11 cellular contexts compared by ENCODE assay signal in the genomic region with DNA sequence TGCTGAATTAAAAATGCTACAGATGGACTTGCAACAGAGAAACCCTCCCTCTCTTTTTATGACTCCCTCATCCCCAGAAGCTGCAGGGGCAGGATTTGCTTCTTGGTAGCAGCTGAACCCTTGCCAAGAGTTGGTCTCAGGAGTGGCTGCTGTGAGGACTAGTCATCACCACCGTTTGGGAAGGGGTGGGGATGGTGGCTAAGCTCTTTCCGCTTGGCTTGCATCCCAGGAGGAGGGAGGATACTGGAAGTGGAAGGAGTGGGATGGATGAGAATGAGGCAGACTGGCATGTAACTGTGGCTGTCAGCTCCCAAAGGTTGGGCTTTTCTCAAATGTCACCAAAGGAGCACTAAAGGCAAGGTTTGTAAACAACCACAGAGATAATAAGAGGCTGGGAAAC. TPM values are rescaled to one million over a fixed set of nuclear protein-coding genes. Genes with fewer than 3 reads are reported as not detected.
DNase-seq lines count a peak whose midpoint lies in the region; TF ChIP-seq lines count a peak whose summit lies in the region.
"Had no signal": no experiment of that assay in that cellular context is flagged by ENCODE, and none has a peak within 500 bp of the region (broad histone marks: within the 10 kb centered on the region; RNA-seq: fewer than 3 reads in every experiment).

No MANE protein-coding gene starts in this region.

- no peak overlapping the region for H3K4me3 ChIP-seq in neural progenitor cell
- H3K4me3 ChIP-seq: PC-9, thoracic aorta had no signal

- H3F3A ChIP-seq in neural progenitor cell (ENCODE audit: low read depth), result no peaks in the 10 kb centered on the region

- no peak overlapping the region for H3K4me2 ChIP-seq in neural progenitor cell
- H3K4me2 ChIP-seq: PC-9 had no signal

- no peak overlapping the region for H3K4me3 Mint-ChIP-seq in neural progenitor cell
- H3K4me3 Mint-ChIP-seq in T-helper 2 cell treated with Interferon-gamma antibody and Interleukin-4, amounts not matched to agents 5 μg/mL and 100 μg/mL, for 36 hours, result no peak overlapping the region
- H3K4me3 Mint-ChIP-seq: activated CD4-positive, alpha-beta T cell treated with anti-CD3 and anti-CD28 coated beads, Interleukin-2, amount 10 ng/mL, durations not matched to agents 24 days and 14 days had no signal

- no peaks in the 10 kb centered on the region for H3K27me3 ChIP-seq in neural progenitor cell

- H3K9me3 ChIP-seq in neural progenitor cell (ENCODE audit: low read depth), result no peaks in the 10 kb centered on the region
- H3K9me3 ChIP-seq: thoracic aorta had no signal

- no peaks in the 10 kb centered on the region for H3K36me3 Mint-ChIP-seq in neural progenitor cell
- no peaks in the 10 kb centered on the region for H3K36me3 Mint-ChIP-seq in T-helper 2 cell treated with Interferon-gamma antibody and Interleukin-4, amounts not matched to agents 5 μg/mL and 100 μg/mL, for 36 hours (ENCODE audit: low read depth)

- H3K27ac Mint-ChIP-seq in neural progenitor cell, result no peak overlapping the region
- no peak overlapping the region for H3K27ac Mint-ChIP-seq in T-helper 2 cell treated with Interferon-gamma antibody and Interleukin-4, amounts not matched to agents 5 μg/mL and 100 μg/mL, for 36 hours
- H3K27ac Mint-ChIP-seq: activated CD4-positive, alpha-beta T cell treated with anti-CD3 and anti-CD28 coated beads, Interleukin-2, amount 10 ng/mL, durations not matched to agents 24 days and 14 days had no signal

- H3K9ac ChIP-seq in neural progenitor cell, result no peak overlapping the region

- peaks cover 5% of the 10 kb centered on the region for H3K4me1 ChIP-seq in neural progenitor cell

- no peaks in the 10 kb centered on the region for H3K9me3 Mint-ChIP-seq in neural progenitor cell
- H3K9me3 Mint-ChIP-seq in T-helper 2 cell treated with Interferon-gamma antibody and Interleukin-4, amounts not matched to agents 5 μg/mL and 100 μg/mL, for 36 hours, result no peaks in the 10 kb centered on the region
- H3K9me3 Mint-ChIP-seq: activated CD4-positive, alpha-beta T cell treated with anti-CD3 and anti-CD28 coated beads, Interleukin-2, amount 10 ng/mL, durations not matched to agents 24 days and 14 days had no signal

- no peaks in the 10 kb centered on the region for H4K20me1 ChIP-seq in neural progenitor cell (ENCODE audit: low read depth)

- no peaks in the 10 kb centered on the region for H3K27me3 Mint-ChIP-seq in neural progenitor cell (ENCODE audit: insufficient read depth, low read depth)
- no peaks in the 10 kb centered on the region for H3K27me3 Mint-ChIP-seq in T-helper 2 cell treated with Interferon-gamma antibody and Interleukin-4, amounts not matched to agents 5 μg/mL and 100 μg/mL, for 36 hours (ENCODE audit: low read depth)
- H3K27me3 Mint-ChIP-seq: activated CD4-positive, alpha-beta T cell treated with anti-CD3 and anti-CD28 coated beads, Interleukin-2, amount 10 ng/mL, durations not matched to agents 24 days and 14 days had no signal

- DNase-seq in EL, result peak; percentile 93
- peak; percentile 59 for DNase-seq in NCI-H187 treated with DMSO at 0.1 percent for 48 hours (lab: John Stamatoyannopoulos, UW)
- peak; percentile 75 for DNase-seq in dedifferentiated amniotic fluid mesenchymal stem cell (ENCODE audit: extremely low spot score)
- peak; percentile 18 for DNase-seq in neural progenitor cell (ENCODE audit: low spot score)
- DNase-seq in NOMO-1 treated with dmso at 0.1 percent for 144 hours (lab: John Stamatoyannopoulos, UW; ENCODE audit: unreplicated experiment), result no peak
- no peak for DNase-seq in nucleus accumbens (lab: John Stamatoyannopoulos, UW)
- no peak for DNase-seq in activated CD8-positive, alpha-beta memory T cell treated with anti-CD3 and anti-CD28 coated beads for 24 hours
- no peak for DNase-seq in T-helper 2 cell treated with Interferon-gamma antibody and Interleukin-4, amounts not matched to agents 5 μg/mL and 100 μg/mL, for 36 hours (ENCODE audit: low spot score)
- DNase-seq: activated CD4-positive, alpha-beta T cell treated with anti-CD3 and anti-CD28 coated beads, Interleukin-2, amount 10 ng/mL, durations not matched to agents 24 days and 14 days had no signal

- H2AFZ ChIP-seq in neural progenitor cell (replicated peaks), result no peak overlapping the region
- H2AFZ ChIP-seq: PC-9 had no signal

- H3K27ac ChIP-seq in neural progenitor cell, result no peak overlapping the region
- H3K27ac ChIP-seq: PC-9, thoracic aorta had no signal

- H3K79me2 ChIP-seq in neural progenitor cell (ENCODE audit: low read depth), result no peaks in the 10 kb centered on the region

- no peaks in the 10 kb centered on the region for H3K4me1 Mint-ChIP-seq in neural progenitor cell
- no peaks in the 10 kb centered on the region for H3K4me1 Mint-ChIP-seq in T-helper 2 cell treated with Interferon-gamma antibody and Interleukin-4, amounts not matched to agents 5 μg/mL and 100 μg/mL, for 36 hours (ENCODE audit: low read depth)
- H3K4me1 Mint-ChIP-seq: activated CD4-positive, alpha-beta T cell treated with anti-CD3 and anti-CD28 coated beads, Interleukin-2, amount 10 ng/mL, durations not matched to agents 24 days and 14 days had no signal

- TF ChIP-seq CTCF in neural progenitor cell (IDR thresholded peaks at IDR 0.05), result no peak

- H3K36me3 ChIP-seq in neural progenitor cell, result no peaks in the 10 kb centered on the region
- H3K36me3 ChIP-seq: thoracic aorta had no signal

RNA-seq across cellular contexts. Expression of a gene that starts 50.8 kb away (rescaled TPM):
- not detected in 2 replicates for total RNA-seq in neural progenitor cell (ENCODE audit: low replicate concordance)
- total RNA-seq: activated CD4-positive, alpha-beta T cell treated with anti-CD3 and anti-CD28 coated beads, Interleukin-2, amount 10 ng/mL, durations not matched to agents 24 days and 14 days had no signal

Comparison
In these comparisons a context has a peak if more than half of its experiments do, and no peak if none do; other contexts are left out.
1. DNase-seq: peak in EL (single experiment), NCI-H187 treated with DMSO at 0.1 percent for 48 hours (single experiment), dedifferentiated amniotic fluid mesenchymal stem cell (single experiment) and neural progenitor cell (single experiment); none in NOMO-1 treated with dmso at 0.1 percent for 144 hours (single experiment), nucleus accumbens (0 of 56), activated CD8-positive, alpha-beta memory T cell treated with anti-CD3 and anti-CD28 coated beads for 24 hours (single experiment) and T-helper 2 cell treated with Interferon-gamma antibody and Interleukin-4, amounts not matched to agents 5 μg/mL and 100 μg/mL, for 36 hours (single experiment).